In genomic region chr9:99173570-99174504, GRCh38 we compare ENCODE assay signal across 11 cellular contexts. TPM values are rescaled to one million over a fixed set of nuclear protein-coding genes. Genes with fewer than 3 reads are reported as not detected.
DNase-seq lines count a peak whose midpoint lies in the region; ATAC-seq, FAIRE-seq and TF ChIP-seq lines count a peak whose summit lies in the region.
"Had no signal": no experiment of that assay in that cellular context is flagged by ENCODE, and none has a peak within 500 bp of the region (broad histone marks: within the 10 kb centered on the region; RNA-seq: fewer than 3 reads in every experiment).

No MANE protein-coding gene starts in this region.

- TF ChIP-seq POLR2A in GM12878 (IDR thresholded peaks at IDR 0.05; ENCODE audit: low read depth, low read length), result no peak

- TF ChIP-seq RAD21 in GM12878 (IDR thresholded peaks at IDR 0.05; ENCODE audit: insufficient read depth, low read depth, low read length), result no peak

- peaks cover 52% of the 10 kb centered on the region for H3K4me1 Mint-ChIP-seq in type B pancreatic cell (ENCODE audit: unreplicated experiment)

- TF ChIP-seq CTCF in cardiac muscle cell (IDR thresholded peaks at IDR 0.05; ENCODE audit: low read depth, low read length), result no peak
- no peak for TF ChIP-seq CTCF in left ventricle myocardium inferior (IDR thresholded peaks at IDR 0.05; ENCODE audit: borderline replicate concordance)
- TF ChIP-seq CTCF in GM12878 (IDR thresholded peaks at IDR 0.05 in 2 of 3, conservative IDR thresholded peaks at IDR 0.05 in 1 of 3; ENCODE audit: control insufficient read depth in 2 of 3, extremely low read depth in 1 of 3, insufficient read depth in 1 of 3, low read depth in 3 of 3, low read length in 3 of 3), result no peak
- TF ChIP-seq CTCF in type B pancreatic cell (conservative IDR thresholded peaks at IDR 0.05), result no peak

- CTCF ChIA-PET in GM12878 (lab: Yijun Ruan, JAX), result interaction anchor here (0.6 to 8.5 kb wide), 7 partner anchors 10 to 340 kb away, joined by 3 to 75 read pairs (median 4); no protein-coding TSS in a partner anchor

- POLR2A ChIA-PET in GM12878 (lab: Charles Lee), result interaction anchor here (2.2 to 2.4 kb wide), 2 partner anchors 10 to 49 kb away, joined by 6 to 10 read pairs; partner anchors contain the start of genes ALG2 and SEC61B

- H2AFZ ChIP-seq in GM12878 (ENCODE audit: control insufficient read depth, low read depth, low read length), result no peak overlapping the region; the same call in 1 of the 2 replicates

- no peaks in the 10 kb centered on the region for H3K9me3 Mint-ChIP-seq in type B pancreatic cell

- H3K36me3 ChIP-seq in cardiac muscle cell (no peaks in the 10 kb centered on the region), left ventricle myocardium inferior (no peaks in the 10 kb centered on the region), GM12878 (ENCODE audit: control insufficient read depth in 2 of 2, insufficient read depth in 2 of 2, low read length in 1 of 2) (no peaks in the 10 kb centered on the region)
- H3K36me3 ChIP-seq: BLaER1 treated with 17β-estradiol and CSF1 and Interleukin-3, amounts not matched to agents 10 nM and 100 nM; suprapubic skin had no signal

- no peak overlapping the region for H3K4me2 ChIP-seq in GM12878 (ENCODE audit: control insufficient read depth, insufficient read depth)

- intact Hi-C loops in left ventricle myocardium inferior (cut with micrococcal nuclease) (no loop called here), GM12878 (cut with micrococcal nuclease; ENCODE audit: unreplicated experiment) (no loop called here)

- ATAC-seq in HG03342 (IDR thresholded peaks at IDR 0.05; ENCODE audit: unreplicated experiment) (peak; percentile 54), GM12878 (peak; percentile 81), HG03175 (IDR thresholded peaks at IDR 0.05; ENCODE audit: unreplicated experiment) (no peak)

- H3K79me2 ChIP-seq in GM12878 (ENCODE audit: control insufficient read depth, insufficient read depth, low read length), result no peaks in the 10 kb centered on the region

- 72% methylated on average over 10 of the region's 10 CpGs for WGBS in GM12878 (ENCODE audit: insufficient coverage, insufficient replicate concordance, low lambda C conversion rate, missing lambda C conversion rate)

- no peak overlapping the region for H3K9ac ChIP-seq in GM12878 (ENCODE audit: control insufficient read depth, insufficient read depth, low read length)
- H3K9ac ChIP-seq: BLaER1 treated with 17β-estradiol and CSF1 and Interleukin-3, amounts not matched to agents 10 nM and 100 nM had no signal

- in situ Hi-C loops in GM12878 (cut with MboI), result no loop called here

- H4K20me1 ChIP-seq in GM12878 (ENCODE audit: control insufficient read depth, insufficient read depth), result no peaks in the 10 kb centered on the region
- H4K20me1 ChIP-seq: BLaER1 treated with 17β-estradiol and CSF1 and Interleukin-3, amounts not matched to agents 10 nM and 100 nM had no signal

- DNase-seq in cardiac muscle cell (ENCODE audit: low read depth in 1 of 2, low spot score in 1 of 2) (peak in 1 of 2 donors; percentile 68), left ventricle myocardium inferior (no peak), GM12878 (ENCODE audit: low read depth, low spot score) (no peak), type B pancreatic cell (ENCODE audit: extremely low spot score, unreplicated experiment) (no peak), H4 (ENCODE audit: low spot score) (no peak), HuH-7.5 (ENCODE audit: low spot score) (no peak)
- DNase-seq: activated T-cell treated with anti-CD3 and anti-CD28 coated beads for 4 hours had no signal

- BruUV-seq in GM12878 (replicated peaks; lab: Mats Ljungman, UMichigan), result no TSS peak

- no peak for TF ChIP-seq EP300 in GM12878 (IDR thresholded peaks at IDR 0.05; ENCODE audit: borderline replicate concordance in 1 of 2, control insufficient read depth in 1 of 2, low read depth in 2 of 2, low read length in 2 of 2)

- H3K27me3 Mint-ChIP-seq in type B pancreatic cell, result peaks cover 26% of the 10 kb centered on the region

- no peaks in the 10 kb centered on the region for H3K36me3 Mint-ChIP-seq in type B pancreatic cell

- H3K9me3 ChIP-seq in cardiac muscle cell (ENCODE audit: low read depth), result no peaks in the 10 kb centered on the region
- H3K9me3 ChIP-seq in left ventricle myocardium inferior (replicated peaks), result no peaks in the 10 kb centered on the region
- H3K9me3 ChIP-seq in GM12878 (replicated peaks; ENCODE audit: control insufficient read depth, insufficient read depth, low read length), result no peaks in the 10 kb centered on the region
- H3K9me3 ChIP-seq: suprapubic skin had no signal

- H3K27ac ChIP-seq in cardiac muscle cell, result peak overlapping the region; percentile 47
- H3K27ac ChIP-seq in left ventricle myocardium inferior (replicated peaks), result no peak overlapping the region
- H3K27ac ChIP-seq in GM12878 (ENCODE audit: control insufficient read depth, insufficient read depth), result no peak overlapping the region
- H3K27ac ChIP-seq: BLaER1 treated with 17β-estradiol and CSF1 and Interleukin-3, amounts not matched to agents 10 nM and 100 nM; suprapubic skin had no signal

- SMC1A ChIA-PET in GM12878 (lab: Charles Lee; ENCODE audit: uncharacterized antibody, unreplicated experiment), result interaction anchor here (0.9 to 5.0 kb wide), 8 partner anchors 10 to 92 kb away, joined by 3 to 62 read pairs (median 4); no protein-coding TSS in a partner anchor

- no peak overlapping the region for H3K4me3 ChIP-seq in cardiac muscle cell
- H3K4me3 ChIP-seq in left ventricle myocardium inferior, result no peak overlapping the region
- H3K4me3 ChIP-seq in GM12878, result no peak overlapping the region
- H3K4me3 ChIP-seq: BLaER1 treated with 17β-estradiol and CSF1 and Interleukin-3, amounts not matched to agents 10 nM and 100 nM; suprapubic skin had no signal

- H3K4me3 Mint-ChIP-seq in type B pancreatic cell, result no peak overlapping the region

- H3K27me3 ChIP-seq in cardiac muscle cell (no peaks in the 10 kb centered on the region), left ventricle myocardium inferior (ENCODE audit: low read depth) (peaks cover 26% of the 10 kb centered on the region), GM12878 (replicated peaks in 1 of 2; ENCODE audit: control insufficient read depth in 2 of 2, insufficient read depth in 2 of 2, low read length in 1 of 2) (no peaks in the 10 kb centered on the region)
- H3K27me3 ChIP-seq: BLaER1 treated with 17β-estradiol and CSF1 and Interleukin-3, amounts not matched to agents 10 nM and 100 nM; suprapubic skin had no signal

- peak overlapping the region; percentile 6 for H3K27ac Mint-ChIP-seq in type B pancreatic cell

- H3K4me1 ChIP-seq in cardiac muscle cell (ENCODE audit: low read depth), result peaks cover 46% of the 10 kb centered on the region
- H3K4me1 ChIP-seq in left ventricle myocardium inferior, result no peaks in the 10 kb centered on the region
- H3K4me1 ChIP-seq in GM12878 (ENCODE audit: control insufficient read depth, insufficient read depth, low read length), result peaks cover 8% of the 10 kb centered on the region
- H3K4me1 ChIP-seq: suprapubic skin had no signal

- peak; percentile 65 for FAIRE-seq in GM12878 (lab: Jason Lieb, UNC)

- RAD21 ChIA-PET in GM12878 (lab: Charles Lee; ENCODE audit: unreplicated experiment), result interaction anchor here (0.5 to 7.1 kb wide), 4 partner anchors 10 to 72 kb away, joined by 3 to 58 read pairs (median 9); partner anchors contain the start of genes ALG2 and SEC61B

RNA-seq across cellular contexts. Expression of gene ALG2, which starts 47.9 kb away (rescaled TPM):
- total RNA-seq in cardiac muscle cell, result 38.3 and 46.3 TPM in 2 replicates
- 44.4 and 46.9 TPM in 2 replicates for polyA plus RNA-seq in cardiac muscle cell
- total RNA-seq in left ventricle myocardium inferior, result 14.8 TPM
- total RNA-seq in GM12878 (2013; cell fraction: nucleolus; rRNA removed), result 49.9 and 52.5 TPM in 2 replicates
- 43.0 and 45.2 TPM in 2 replicates for total RNA-seq in GM12878 (2014; rRNA removed)
- 34.6 and 34.9 TPM in 2 replicates for total RNA-seq in GM12878 (2014; rRNA removed; fragmentation: Illumina TruSeq; extraction: Trizol)
- total RNA-seq in GM12878 (2021), result 31.7 and 33.0 TPM in 2 replicates
- 27.8 TPM for polyA plus RNA-seq in GM12878 (2011; ENCODE audit: low read depth)
- 44.7 and 56.1 TPM in 2 replicates for polyA plus RNA-seq in GM12878 (2011; rRNA removed)
- polyA plus RNA-seq in GM12878 (2011; cell fraction: cytosol; rRNA removed), result 31.6 and 31.8 TPM in 2 replicates
- polyA plus RNA-seq in GM12878 (2011; cell fraction: nucleus; rRNA removed), result 24.9 and 27.6 TPM in 2 replicates
- 30.4 and 32.4 TPM in 2 replicates for polyA plus RNA-seq in GM12878 (2012)
- polyA plus RNA-seq in GM12878 (2014; fragmentation: Illumina TruSeq; extraction: Trizol), result 40.9 and 53.2 TPM in 2 replicates
- 10 to 100 TPM in 1 of 2 experiments, 1 to 10 TPM in 1; 8.8 to 17.8 TPM for polyA plus RNA-seq in GM12878 (2014; fragmentation: Nextera tagmentation; extraction: Ambion mirVana)
- polyA plus RNA-seq in GM12878 (2014; rRNA removed), result 36.3 and 37.2 TPM in 2 replicates
- polyA plus RNA-seq in GM12878 (2016; fragmentation: Nextera tagmentation; extraction: Ambion mirVana), result 10 to 100 TPM; 50.8 to 52.5 TPM
- 22.4 and 26.1 TPM in 2 replicates for polyA minus RNA-seq in GM12878 (2011; rRNA and poly(A)+ RNA removed)
- polyA minus RNA-seq in GM12878 (2011; cell fraction: cytosol; rRNA and poly(A)+ RNA removed), result 8.8 and 9.9 TPM in 2 replicates
- 15.4 and 21.9 TPM in 2 replicates for polyA minus RNA-seq in GM12878 (2011; cell fraction: nucleus; rRNA and poly(A)+ RNA removed)
- 35.3 and 45.7 TPM in 2 replicates for total RNA-seq in type B pancreatic cell (ENCODE audit: low replicate concordance)
- 39.9 and 56.6 TPM in 2 replicates for total RNA-seq in H4 (2014; rRNA removed; shearing (Covaris generic))

RNA-seq across cellular contexts. Expression of gene SEC61B, which starts 48.2 kb away (rescaled TPM):
- total RNA-seq in cardiac muscle cell (57.8 and 134 TPM in 2 replicates), left ventricle myocardium inferior (39.8 TPM), GM12878 (2014; rRNA removed) (255 and 282 TPM in 2 replicates), GM12878 (2014; rRNA removed; fragmentation: Illumina TruSeq; extraction: Trizol) (318 and 349 TPM in 2 replicates), GM12878 (2021) (267 and 278 TPM in 2 replicates), type B pancreatic cell (ENCODE audit: low replicate concordance) (133 and 137 TPM in 2 replicates)
- polyA plus RNA-seq in cardiac muscle cell (176 and 213 TPM in 2 replicates), GM12878 (2011; rRNA removed) (257 and 280 TPM in 2 replicates), GM12878 (2014; fragmentation: Illumina TruSeq; extraction: Trizol) (239 and 335 TPM in 2 replicates), GM12878 (2014; fragmentation: Nextera tagmentation; extraction: Ambion mirVana) (100 to 1,000 TPM; 108 to 229 TPM), GM12878 (2014; rRNA removed) (384 and 396 TPM in 2 replicates), GM12878 (2016; fragmentation: Nextera tagmentation; extraction: Ambion mirVana) (100 to 1,000 TPM; 721 to 747 TPM)
- 26.3 and 28.5 TPM in 2 replicates for total RNA-seq in GM12878 (2013; cell fraction: nucleolus; rRNA removed)
- polyA plus RNA-seq in GM12878 (2011; ENCODE audit: low read depth), result 650 TPM
- 360 and 365 TPM in 2 replicates for polyA plus RNA-seq in GM12878 (2011; cell fraction: cytosol; rRNA removed)
- polyA plus RNA-seq in GM12878 (2011; cell fraction: nucleus; rRNA removed), result 136 and 154 TPM in 2 replicates
- polyA plus RNA-seq in GM12878 (2012), result 422 and 604 TPM in 2 replicates
- 62.5 and 68.0 TPM in 2 replicates for polyA minus RNA-seq in GM12878 (2011; rRNA and poly(A)+ RNA removed)
- 22.1 and 25.8 TPM in 2 replicates for polyA minus RNA-seq in GM12878 (2011; cell fraction: cytosol; rRNA and poly(A)+ RNA removed)
- polyA minus RNA-seq in GM12878 (2011; cell fraction: nucleus; rRNA and poly(A)+ RNA removed), result 28.2 and 46.9 TPM in 2 replicates
- total RNA-seq in H4 (2014; rRNA removed; shearing (Covaris generic)), result 196 and 227 TPM in 2 replicates
